ENCODE assay signal across 19 cellular contexts in the genomic region with DNA sequence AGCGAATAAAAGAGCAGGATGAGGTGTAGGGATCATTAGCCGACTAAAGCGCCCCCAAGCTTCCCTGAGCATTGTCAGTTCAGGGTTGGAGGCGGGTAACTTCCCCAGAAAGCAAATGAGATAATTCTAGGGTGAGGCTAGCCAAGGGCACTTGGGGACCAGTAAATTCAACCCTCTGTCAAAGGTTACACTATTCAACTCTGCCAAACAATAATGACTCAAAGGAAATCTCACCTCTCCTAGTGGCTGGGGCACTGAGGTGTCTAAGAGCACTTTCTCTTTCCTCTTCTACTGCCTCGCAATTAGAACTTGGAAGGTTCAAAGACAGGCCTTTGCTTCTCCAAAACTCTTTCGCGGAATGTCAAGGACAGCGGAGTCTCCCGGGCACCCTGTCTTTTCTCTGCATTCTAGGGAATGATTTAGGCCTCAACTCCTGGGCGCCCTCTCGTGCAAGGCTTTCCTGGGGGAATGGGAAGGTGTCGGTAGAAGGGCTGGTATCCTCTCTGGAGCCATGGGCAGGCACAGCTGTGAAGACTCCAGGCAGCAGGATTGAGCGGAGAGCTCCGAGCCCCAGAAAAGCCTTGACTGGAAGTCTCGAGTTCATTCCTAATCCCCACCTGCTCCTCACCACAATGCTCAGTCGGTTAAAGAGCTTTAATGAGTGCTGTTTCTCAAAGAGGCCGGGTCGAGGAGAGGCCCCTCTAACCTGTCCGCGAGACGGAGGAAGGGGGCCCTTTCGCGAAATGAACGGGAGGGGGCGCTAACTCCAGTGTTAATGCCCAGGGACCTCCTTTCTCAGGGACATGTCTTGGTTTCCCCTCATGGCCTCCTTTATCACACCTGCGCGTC. TPM values are rescaled to one million over a fixed set of nuclear protein-coding genes. Genes with fewer than 3 reads are reported as not detected.
A peak's percentile ranks its signal among the peaks of the same experiment; 100 is the strongest.
DNase-seq lines count a peak whose midpoint lies in the region; ATAC-seq and TF ChIP-seq lines count a peak whose summit lies in the region.
"Had no signal": no experiment of that assay in that cellular context is flagged by ENCODE, and none has a peak within 500 bp of the region (broad histone marks: within the 10 kb centered on the region; RNA-seq: fewer than 3 reads in every experiment).

No MANE protein-coding gene starts in this region.

- in situ Hi-C loops in GM13976 (cut with MboI; ENCODE audit: low sequenced_read_pairs, unreplicated experiment), result no loop called here

- no peak overlapping the region for H3K23ac ChIP-seq in mesendoderm (ENCODE audit: low read length)

- intact Hi-C loops in psoas muscle (cut with DNase I), result no loop called here

- H2BK5ac ChIP-seq in mesendoderm (ENCODE audit: low read length), result no peak overlapping the region

- H2BK120ac ChIP-seq in mesendoderm (ENCODE audit: low read depth, low read length), result no peak overlapping the region

- H3K27me3 ChIP-seq in GM06990 (replicated peaks; ENCODE audit: control insufficient read depth, insufficient read depth, low read length), result no peaks in the 10 kb centered on the region; the same call in 1 of the 2 replicates
- H3K27me3 ChIP-seq in HUES48 (ENCODE audit: control insufficient read depth, insufficient read depth, low read length), result peaks cover 100% of the 10 kb centered on the region
- peaks cover 73% of the 10 kb centered on the region for H3K27me3 ChIP-seq in mesendoderm (ENCODE audit: insufficient read depth, low read length, poor library complexity)
- peaks cover 0 to 33% (median 7%) of the 10 kb centered on the region in 3 donors for H3K27me3 ChIP-seq in psoas muscle (ENCODE audit: insufficient read depth in 3 of 3, low read length in 2 of 3)

- H3K27ac ChIP-seq in HUES48 (ENCODE audit: low read depth, low read length), result no peak overlapping the region
- H3K27ac ChIP-seq in mesendoderm (ENCODE audit: low read depth, low read length), result no peak overlapping the region
- H3K27ac ChIP-seq in psoas muscle, result no peak overlapping the region
- H3K27ac ChIP-seq: ascending aorta, BLaER1, left ventricle myocardium inferior, Peyer's patch had no signal

- no peaks in the 10 kb centered on the region for H3K79me2 ChIP-seq in mesendoderm (ENCODE audit: control insufficient read depth, insufficient read depth, low read length)

- H3K4ac ChIP-seq in mesendoderm (ENCODE audit: low read depth, low read length), result no peak overlapping the region

- DNase-seq in GM06990 (ENCODE audit: extremely low read depth, insufficient read length) (no peak), choroid plexus epithelial cell (ENCODE audit: low read depth) (no peak), mesendoderm (peak; percentile 77), NCI-H1048 (lab: John Stamatoyannopoulos, UW) (no peak), psoas muscle (no peak), GM13976 (ENCODE audit: low spot score) (no peak)
- DNase-seq: activated CD4-positive, alpha-beta T cell treated with anti-CD3 and anti-CD28 coated beads for 48 hours; effector CD8-positive, alpha-beta T cell; left ventricle myocardium inferior; naive thymus-derived CD8-positive, alpha-beta T cell; NCI-H1105; NCI-H446; Peyer's patch; stimulated activated naive CD4-positive, alpha-beta T cell treated with Interleukin-2 at 50 U/mL for 16 hours had no signal

- H4K8ac ChIP-seq in mesendoderm (ENCODE audit: low read depth, low read length), result no peak overlapping the region

- H2BK15ac ChIP-seq in mesendoderm (replicated peaks; ENCODE audit: low read depth), result no peak overlapping the region

- TF ChIP-seq CTCF in GM06990 (IDR thresholded peaks at IDR 0.05; ENCODE audit: insufficient read depth, low read length, poor library complexity, severe bottlenecking) (peak; percentile 15), choroid plexus epithelial cell (conservative IDR thresholded peaks at IDR 0.05; ENCODE audit: low read depth, low read length) (peak; percentile 30), psoas muscle (IDR thresholded peaks at IDR 0.05) (no peak), GM13976 (IDR thresholded peaks at IDR 0.05; ENCODE audit: borderline replicate concordance, control extremely low read depth, extremely low read depth, insufficient read depth, missing control alignments) (no peak)

- H3K36me3 ChIP-seq in GM06990 (ENCODE audit: control insufficient read depth, insufficient read depth, low read length) (no peaks in the 10 kb centered on the region), HUES48 (ENCODE audit: control insufficient read depth, insufficient read depth, low read length) (no peaks in the 10 kb centered on the region), mesendoderm (ENCODE audit: control insufficient read depth, insufficient read depth, low read length) (no peaks in the 10 kb centered on the region), psoas muscle (ENCODE audit: insufficient read depth in 1 of 2, low read depth in 1 of 2) (no peaks in the 10 kb centered on the region)
- H3K36me3 ChIP-seq: ascending aorta, BLaER1, left ventricle myocardium inferior, Peyer's patch had no signal

- H3K9me3 ChIP-seq in HUES48 (ENCODE audit: control insufficient read depth, insufficient read depth, low read length) (no peaks in the 10 kb centered on the region), psoas muscle (no peaks in the 10 kb centered on the region)
- H3K9me3 ChIP-seq: ascending aorta, left ventricle myocardium inferior, Peyer's patch had no signal

- no peak overlapping the region for H3K4me3 ChIP-seq in GM06990 (replicated peaks; ENCODE audit: low read depth, low read length)
- peak overlapping the region; percentile 42 for H3K4me3 ChIP-seq in HUES48 (ENCODE audit: low read depth, low read length)
- no peak overlapping the region for H3K4me3 ChIP-seq in choroid plexus epithelial cell (ENCODE audit: low read depth, low read length)
- H3K4me3 ChIP-seq in mesendoderm (ENCODE audit: low read length), result no peak overlapping the region
- H3K4me3 ChIP-seq in psoas muscle, result no peak overlapping the region
- H3K4me3 ChIP-seq: ascending aorta, BLaER1, left ventricle myocardium inferior, Peyer's patch had no signal

- H2AK5ac ChIP-seq in mesendoderm (ENCODE audit: low read length), result no peak overlapping the region

- H3K56ac ChIP-seq in mesendoderm (ENCODE audit: low read length), result no peak overlapping the region

- no peak overlapping the region for H3K18ac ChIP-seq in mesendoderm (ENCODE audit: low read length)

- H3K79me1 ChIP-seq in mesendoderm (ENCODE audit: low read length), result no peaks in the 10 kb centered on the region

- H4K5ac ChIP-seq in mesendoderm (ENCODE audit: low read length), result no peak overlapping the region

- H3K4me1 ChIP-seq in HUES48 (ENCODE audit: control insufficient read depth, insufficient read depth, low read length) (peaks cover 79% of the 10 kb centered on the region), mesendoderm (ENCODE audit: control insufficient read depth, low read depth, low read length) (no peaks in the 10 kb centered on the region), psoas muscle (no peaks in the 10 kb centered on the region)
- H3K4me1 ChIP-seq: ascending aorta, BLaER1, left ventricle myocardium inferior, Peyer's patch had no signal

- H3K9ac ChIP-seq in HUES48 (ENCODE audit: low read depth, low read length) (no peak overlapping the region), mesendoderm (ENCODE audit: low read length) (no peak overlapping the region)
- H3K9ac ChIP-seq: BLaER1 had no signal

- ATAC-seq in psoas muscle, result no peak
- ATAC-seq in GM21717 (IDR thresholded peaks at IDR 0.05; ENCODE audit: unreplicated experiment), result no peak
- ATAC-seq: naive thymus-derived CD8-positive, alpha-beta T cell; sciatic nerve had no signal

- WGBS in mesendoderm (ENCODE audit: extremely low coverage, insufficient coverage, low lambda C conversion rate), result no CpG with 5 or more reads among the region's 27 CpGs
- 51 to 59% (median 56%) methylated on average over 27 of the region's 27 CpGs for whole genome bisulfite sequencing in psoas muscle, 3 donors

- H3K4me2 ChIP-seq in mesendoderm (ENCODE audit: low read length), result peak overlapping the region; percentile 38
- H3K4me2 ChIP-seq: BLaER1 had no signal

RNA-seq across cellular contexts. Expression of gene ZIC4, which starts 21.9 kb away (rescaled TPM):
- polyA plus RNA-seq in mesendoderm (2013, experiment 1 of 2), result 0.01 TPM
- polyA plus RNA-seq in mesendoderm (2013, experiment 2 of 2), result 0.01 TPM
- under 1 TPM; 0.15 to 0.73 (median 0.57) TPM for total RNA-seq in psoas muscle
- under 1 TPM; 0.10 to 1.00 (median 0.13) TPM for polyA plus RNA-seq in psoas muscle
- total RNA-seq: ascending aorta; left ventricle myocardium inferior; naive thymus-derived CD8-positive, alpha-beta T cell; Peyer's patch had no signal
- polyA plus RNA-seq: naive thymus-derived CD8-positive, alpha-beta T cell had no signal

RNA-seq across cellular contexts. Expression of gene ZIC1, which starts 24.7 kb away (rescaled TPM):
- polyA plus RNA-seq in mesendoderm (2013, experiment 1 of 2), result 1.0 TPM
- polyA plus RNA-seq in mesendoderm (2013, experiment 2 of 2), result 0.84 TPM
- total RNA-seq in psoas muscle, result 1 to 10 TPM; 3.5 to 7.3 (median 5.1) TPM
- 10 to 100 TPM in 1 of 3 donors, 1 to 10 TPM in 2; 2.3 to 10.2 (median 3.5) TPM for polyA plus RNA-seq in psoas muscle
- total RNA-seq: left ventricle myocardium inferior; naive thymus-derived CD8-positive, alpha-beta T cell had no signal
- polyA plus RNA-seq: naive thymus-derived CD8-positive, alpha-beta T cell had no signal

Comparison
In these comparisons a context has a peak if more than half of its experiments do, and no peak if none do; other contexts are left out.
1. CTCF ChIP-seq: peak in GM06990 (single experiment) and choroid plexus epithelial cell (single experiment); none in psoas muscle (single experiment) and GM13976 (single experiment).